ENCODE assay signal across 17 cellular contexts in the genomic region with DNA sequence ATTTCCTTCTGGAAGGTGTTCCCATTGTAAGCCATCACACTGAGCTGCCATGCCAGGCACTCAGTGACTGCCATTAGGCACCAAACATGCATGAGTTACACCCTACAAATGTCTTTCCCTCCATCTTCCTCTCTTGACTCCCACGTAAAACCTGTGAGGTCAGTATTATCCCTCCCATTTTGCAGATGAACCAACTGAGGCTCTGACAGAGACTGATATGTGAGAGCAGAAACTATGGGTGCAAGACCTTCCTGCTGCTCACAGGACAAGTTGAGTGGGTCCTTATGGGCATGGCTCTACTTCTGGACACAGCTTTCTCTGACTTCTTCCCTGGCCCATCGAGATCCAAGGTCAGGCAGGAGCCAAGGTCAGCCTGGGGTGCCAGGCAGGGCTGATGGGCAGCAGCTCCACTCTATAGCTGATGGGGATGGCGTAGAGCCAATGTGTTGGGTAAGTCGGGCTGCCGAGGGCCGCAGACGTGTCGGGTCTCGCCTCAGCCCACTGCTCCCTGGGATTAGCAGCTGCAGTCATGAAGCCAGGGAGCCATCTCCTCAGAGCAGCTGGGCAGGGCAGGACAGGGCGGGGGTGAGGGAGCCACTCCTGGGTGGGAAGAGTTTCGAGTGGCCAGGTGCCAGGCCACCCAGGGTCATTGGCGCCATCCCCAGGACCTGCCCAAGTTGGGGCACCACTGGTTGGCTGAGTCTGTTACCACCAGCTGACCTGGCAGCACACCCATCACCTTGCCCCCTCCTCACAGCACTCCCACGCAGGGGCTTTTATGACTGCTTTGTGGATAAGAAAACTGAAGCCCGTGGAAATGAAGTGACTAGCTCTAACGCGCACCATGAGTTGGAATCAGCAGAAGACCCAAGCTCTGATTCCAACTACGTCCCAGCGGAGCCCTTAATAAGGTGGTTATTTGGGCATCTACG.
A peak's percentile ranks its signal among the peaks of the same experiment; 100 is the strongest.
DNase-seq lines count a peak whose midpoint lies in the region; TF ChIP-seq lines count a peak whose summit lies in the region.
"Had no signal": no experiment of that assay in that cellular context is flagged by ENCODE, and none has a peak within 500 bp of the region (broad histone marks: within the 10 kb centered on the region; RNA-seq: fewer than 3 reads in every experiment).

No MANE protein-coding gene starts in this region.

- H3K4me3 Mint-ChIP-seq in neural crest cell: no peak overlapping the region
- no peak overlapping the region for H3K4me3 Mint-ChIP-seq in activated naive CD8-positive, alpha-beta T cell treated with anti-CD3 and anti-CD28 coated beads for 36 hours
- H3K4me3 Mint-ChIP-seq: activated T-helper 1 cell treated with anti-CD3 and anti-CD28 coated beads, Interleukin-12 subunit alpha, Interleukin-12 subunit beta, Interleukin-2, Interleukin-4 antibody, amounts not matched to agents 30 ng/mL and 10 ng/mL and 1 ng/mL, durations not matched to agents 14 hours and 24 hours and 36 hours had no signal

- no peaks in the 10 kb centered on the region for H3K79me2 ChIP-seq in Karpas-422 (ENCODE audit: low read length)

- H3K9me2 ChIP-seq in Karpas-422 (replicated peaks; ENCODE audit: insufficient read depth, low read length): no peaks in the 10 kb centered on the region

- H3K27me3 Mint-ChIP-seq in neural crest cell (ENCODE audit: low read depth): no peaks in the 10 kb centered on the region
- H3K27me3 Mint-ChIP-seq in activated naive CD8-positive, alpha-beta T cell treated with anti-CD3 and anti-CD28 coated beads for 36 hours: no peaks in the 10 kb centered on the region

- H3K27ac ChIP-seq in WERI-Rb-1 (no peak overlapping the region), Karpas-422 (ENCODE audit: low read length) (no peak overlapping the region)
- H3K27ac ChIP-seq: cardiac muscle cell, dorsolateral prefrontal cortex, esophagus muscularis mucosa, sigmoid colon, SK-N-MC had no signal

- H3K4me2 ChIP-seq in Karpas-422 (ENCODE audit: low read depth, low read length, poor library complexity, severe bottlenecking): no peak overlapping the region

- TF ChIP-seq CTCF in NB4 (IDR thresholded peaks at IDR 0.05; ENCODE audit: low read depth, low read length) (no peak), WERI-Rb-1 (IDR thresholded peaks at IDR 0.05; ENCODE audit: low read depth, low read length) (no peak), neural crest cell (conservative IDR thresholded peaks at IDR 0.05) (no peak)

- no peaks in the 10 kb centered on the region for H4K20me1 ChIP-seq in Karpas-422 (ENCODE audit: insufficient read depth, low read depth, low read length)

- H2AFZ ChIP-seq in Karpas-422 (ENCODE audit: low read length): no peak overlapping the region

- peaks cover 16% of the 10 kb centered on the region for H3K4me1 Mint-ChIP-seq in neural crest cell
- no peaks in the 10 kb centered on the region for H3K4me1 Mint-ChIP-seq in activated naive CD8-positive, alpha-beta T cell treated with anti-CD3 and anti-CD28 coated beads for 36 hours

- H3K36me3 Mint-ChIP-seq in neural crest cell (ENCODE audit: low read depth): no peaks in the 10 kb centered on the region
- H3K36me3 Mint-ChIP-seq in activated naive CD8-positive, alpha-beta T cell treated with anti-CD3 and anti-CD28 coated beads for 36 hours: no peaks in the 10 kb centered on the region

- H3K27ac Mint-ChIP-seq in neural crest cell (ENCODE audit: unreplicated experiment): peak overlapping the region; percentile 57
- no peak overlapping the region for H3K27ac Mint-ChIP-seq in activated naive CD8-positive, alpha-beta T cell treated with anti-CD3 and anti-CD28 coated beads for 36 hours
- H3K27ac Mint-ChIP-seq: activated T-helper 1 cell treated with anti-CD3 and anti-CD28 coated beads, Interleukin-12 subunit alpha, Interleukin-12 subunit beta, Interleukin-2, Interleukin-4 antibody, amounts not matched to agents 30 ng/mL and 10 ng/mL and 1 ng/mL, durations not matched to agents 14 hours and 24 hours and 36 hours had no signal

- TF ChIP-seq POLR2A in NB4 (IDR thresholded peaks at IDR 0.05; ENCODE audit: extremely low read depth, insufficient read length): no peak

- H3K4me1 ChIP-seq in Karpas-422 (ENCODE audit: low read length): peaks cover 55% of the 10 kb centered on the region

- H3K9ac ChIP-seq in Karpas-422 (ENCODE audit: low read length): no peak overlapping the region

- H3K4me3 ChIP-seq in NB4 (ENCODE audit: low read depth, low read length) (no peak overlapping the region), WERI-Rb-1 (ENCODE audit: low read depth, low read length) (no peak overlapping the region), Karpas-422 (ENCODE audit: low read length) (no peak overlapping the region)
- H3K4me3 ChIP-seq: cardiac muscle cell, dorsolateral prefrontal cortex, esophagus muscularis mucosa, sigmoid colon, SK-N-MC had no signal

- no peaks in the 10 kb centered on the region for H3K9me3 ChIP-seq in WERI-Rb-1 (ENCODE audit: severe bottlenecking)
- no peaks in the 10 kb centered on the region for H3K9me3 ChIP-seq in Karpas-422 (ENCODE audit: low read length)
- H3K9me3 ChIP-seq: esophagus muscularis mucosa, sigmoid colon had no signal

- no peaks in the 10 kb centered on the region for H3K36me3 ChIP-seq in WERI-Rb-1
- no peaks in the 10 kb centered on the region for H3K36me3 ChIP-seq in Karpas-422 (ENCODE audit: insufficient read depth, low read length)
- H3K36me3 ChIP-seq: cardiac muscle cell, esophagus muscularis mucosa, sigmoid colon had no signal

- H3K27me3 ChIP-seq in WERI-Rb-1 (ENCODE audit: insufficient read depth, low read depth, severe bottlenecking) (no peaks in the 10 kb centered on the region), Karpas-422 (ENCODE audit: low read length) (no peaks in the 10 kb centered on the region)
- H3K27me3 ChIP-seq: cardiac muscle cell, dorsolateral prefrontal cortex, esophagus muscularis mucosa, sigmoid colon had no signal

- peaks cover 6% of the 10 kb centered on the region for H3K9me3 Mint-ChIP-seq in neural crest cell
- H3K9me3 Mint-ChIP-seq in activated naive CD8-positive, alpha-beta T cell treated with anti-CD3 and anti-CD28 coated beads for 36 hours: no peaks in the 10 kb centered on the region
- H3K9me3 Mint-ChIP-seq: activated T-helper 1 cell treated with anti-CD3 and anti-CD28 coated beads, Interleukin-12 subunit alpha, Interleukin-12 subunit beta, Interleukin-2, Interleukin-4 antibody, amounts not matched to agents 30 ng/mL and 10 ng/mL and 1 ng/mL, durations not matched to agents 14 hours and 24 hours and 36 hours had no signal

- DNase-seq in DMS79 (lab: John Stamatoyannopoulos, UW) (peak; percentile 61), NB4 (ENCODE audit: low read depth) (peak; percentile 40), WERI-Rb-1 (peak; percentile 22), neural crest cell (ENCODE audit: low read depth, low spot score) (no peak), Karpas-422 (no peak)
- no peak for DNase-seq in activated naive CD8-positive, alpha-beta T cell treated with anti-CD3 and anti-CD28 coated beads for 36 hours
- no peak for DNase-seq in activated T-cell treated with anti-CD3 and anti-CD28 coated beads, Interleukin-2, amount 50 U/mL, for 48 hours
- DNase-seq: activated CD8-positive, alpha-beta memory T cell treated with anti-CD3 and anti-CD28 coated beads for 24 hours; dorsolateral prefrontal cortex; glutamatergic neuron; NCI-H1048; sigmoid colon; stimulated activated CD4-positive, alpha-beta T cell treated with anti-CD3 and anti-CD28 coated beads, Interleukin-2, amount 100 ng/mL, for 24 hours had no signal

Comparison
In these comparisons a context has a peak if more than half of its experiments do, and no peak if none do; other contexts are left out.
1. DNase-seq: peak in DMS79 (single experiment), NB4 (single experiment) and WERI-Rb-1 (single experiment); none in neural crest cell (single experiment), Karpas-422 (single experiment), activated naive CD8-positive, alpha-beta T cell treated with anti-CD3 and anti-CD28 coated beads for 36 hours (single experiment) and activated T-cell treated with anti-CD3 and anti-CD28 coated beads, Interleukin-2, amount 50 U/mL, for 48 hours (0 of 2).